Comparison of ENCODE assay signal across 19 cellular contexts in the genomic region with DNA sequence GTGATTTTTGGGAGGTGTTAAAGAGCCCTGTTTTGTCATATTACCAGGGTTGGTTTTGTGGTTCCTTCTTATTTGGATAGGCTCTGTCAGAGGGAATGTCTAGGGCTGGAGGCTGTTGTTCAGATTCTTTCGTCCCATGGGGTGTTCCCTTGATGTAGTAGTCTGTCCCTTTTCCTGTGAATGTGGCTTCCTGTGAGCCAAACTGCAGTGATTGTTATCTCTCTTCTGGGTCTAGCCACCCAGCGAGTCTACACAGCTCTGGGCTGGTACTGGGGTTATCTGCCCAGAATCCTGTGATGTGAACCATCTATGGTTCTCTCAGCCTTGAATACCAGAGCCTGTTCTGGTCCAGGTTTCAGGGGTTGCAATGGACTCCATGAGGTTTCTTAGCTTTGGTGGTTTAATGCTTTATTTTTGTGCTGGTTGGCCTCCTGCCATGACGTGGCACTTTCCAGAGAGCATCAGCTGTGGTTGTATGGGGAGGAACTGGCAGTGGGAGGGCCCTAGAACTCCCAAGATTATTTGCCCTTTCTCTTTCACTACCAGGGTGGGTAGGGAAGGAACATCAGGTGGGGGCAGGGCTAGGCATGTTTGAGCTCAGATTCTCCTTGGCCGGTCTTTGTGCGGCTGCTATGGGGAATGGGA.
"Had no signal": no experiment of that assay in that cellular context is flagged by ENCODE, and none has a peak within 500 bp of the region (broad histone marks: within the 10 kb centered on the region; RNA-seq: fewer than 3 reads in every experiment).

No MANE protein-coding gene starts in this region.

- H3K4me3 ChIP-seq: breast epithelium, psoas muscle, sigmoid colon, spleen had no signal

- H3K27ac ChIP-seq: breast epithelium, psoas muscle, sigmoid colon, spleen had no signal

- H3K4me1 ChIP-seq: breast epithelium, psoas muscle, sigmoid colon, spleen had no signal

- FAIRE-seq: frontal cortex, TTC549 had no signal

- H3K36me3 ChIP-seq: breast epithelium, sigmoid colon, spleen had no signal

- H3K27me3 ChIP-seq: breast epithelium, sigmoid colon, spleen had no signal

- H3K36me3 Mint-ChIP-seq: activated naive CD8-positive, alpha-beta T cell treated with anti-CD3 and anti-CD28 coated beads, Interleukin-2, amount 10 ng/mL, durations not matched to agents 7 days and 5 days; type B pancreatic cell had no signal

- DNase-seq: activated CD4-positive, alpha-beta T cell treated with anti-CD3 and anti-CD28 coated beads, Interleukin-2, amount 50 U/mL, for 1 hour; activated CD8-positive, alpha-beta memory T cell treated with anti-CD3 and anti-CD28 coated beads for 24 hours; activated naive CD8-positive, alpha-beta T cell treated with anti-CD3 and anti-CD28 coated beads, Interleukin-2, amount 10 ng/mL, durations not matched to agents 7 days and 5 days; anterior cingulate cortex; cerebellar nuclear complex; effector memory CD8-positive, alpha-beta T cell; head of caudate nucleus; psoas muscle; sigmoid colon; spleen; stimulated activated naive CD8-positive, alpha-beta T cell treated with anti-CD3 and anti-CD28 coated beads, Interleukin-15, amount 100 ng/mL, for 72 hours had no signal

- H3K4me3 Mint-ChIP-seq: activated naive CD8-positive, alpha-beta T cell treated with anti-CD3 and anti-CD28 coated beads, Interleukin-2, amount 10 ng/mL, durations not matched to agents 7 days and 5 days; activated T-helper 1 cell treated with anti-CD3 and anti-CD28 coated beads, Interleukin-12 subunit alpha, Interleukin-12 subunit beta, Interleukin-2, Interleukin-4 antibody, amounts not matched to agents 30 ng/mL and 10 ng/mL and 1 ng/mL, durations not matched to agents 14 hours and 24 hours and 36 hours; effector memory CD8-positive, alpha-beta T cell; nephron; stimulated activated naive CD8-positive, alpha-beta T cell treated with anti-CD3 and anti-CD28 coated beads, Interleukin-15, amount 100 ng/mL, for 72 hours; T-helper 1 cell treated with Interleukin-12 subunit alpha and Interleukin-12 subunit beta and Interleukin-4 antibody, amounts not matched to agents 30 μg/mL and 1 μg/mL, for 36 hours; type B pancreatic cell had no signal

- H3K4me1 Mint-ChIP-seq: activated naive CD8-positive, alpha-beta T cell treated with anti-CD3 and anti-CD28 coated beads, Interleukin-2, amount 10 ng/mL, durations not matched to agents 7 days and 5 days; nephron; stimulated activated naive CD8-positive, alpha-beta T cell treated with anti-CD3 and anti-CD28 coated beads, Interleukin-15, amount 100 ng/mL, for 72 hours had no signal

- H3K27me3 Mint-ChIP-seq: activated naive CD8-positive, alpha-beta T cell treated with anti-CD3 and anti-CD28 coated beads, Interleukin-2, amount 10 ng/mL, durations not matched to agents 7 days and 5 days; type B pancreatic cell had no signal

- H3K27ac Mint-ChIP-seq: activated naive CD8-positive, alpha-beta T cell treated with anti-CD3 and anti-CD28 coated beads, Interleukin-2, amount 10 ng/mL, durations not matched to agents 7 days and 5 days; activated T-helper 1 cell treated with anti-CD3 and anti-CD28 coated beads, Interleukin-12 subunit alpha, Interleukin-12 subunit beta, Interleukin-2, Interleukin-4 antibody, amounts not matched to agents 30 ng/mL and 10 ng/mL and 1 ng/mL, durations not matched to agents 14 hours and 24 hours and 36 hours; effector memory CD8-positive, alpha-beta T cell; nephron; stimulated activated naive CD8-positive, alpha-beta T cell treated with anti-CD3 and anti-CD28 coated beads, Interleukin-15, amount 100 ng/mL, for 72 hours; T-helper 1 cell treated with Interleukin-12 subunit alpha and Interleukin-12 subunit beta and Interleukin-4 antibody, amounts not matched to agents 30 μg/mL and 1 μg/mL, for 36 hours; type B pancreatic cell had no signal

- H3K9me3 ChIP-seq: breast epithelium, psoas muscle, sigmoid colon had no signal

- ATAC-seq: activated CD4-positive, CD25-positive, alpha-beta regulatory T cell treated with anti-CD3 and anti-CD28 coated beads, Interleukin-2, amount 50 U/mL, for 24 hours; effector memory CD8-positive, alpha-beta T cell; psoas muscle; stimulated activated naive CD8-positive, alpha-beta T cell treated with anti-CD3 and anti-CD28 coated beads, Interleukin-15, amount 100 ng/mL, for 72 hours had no signal
